In the genomic region with DNA sequence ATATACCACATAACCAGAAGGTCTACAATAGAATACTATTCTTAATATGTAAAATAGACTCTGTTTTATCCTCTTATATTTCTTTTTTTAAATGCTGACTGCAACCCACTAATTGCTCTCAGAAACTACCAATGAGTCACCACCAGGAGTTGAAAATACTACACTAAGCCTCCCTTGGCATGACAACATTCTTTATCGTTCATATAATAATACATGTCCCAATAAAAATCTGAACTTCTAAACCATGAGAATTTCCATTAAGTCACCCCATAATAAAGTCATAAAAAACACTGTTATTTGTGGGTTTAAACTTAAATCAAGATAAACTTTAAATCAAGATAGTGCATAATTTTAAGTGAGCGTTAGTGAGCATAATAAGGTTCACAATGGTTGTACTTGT, we compare ENCODE assay signal across 14 cellular contexts. TPM values are rescaled to one million over a fixed set of nuclear protein-coding genes. Genes with fewer than 3 reads are reported as not detected.
DNase-seq lines count a peak whose midpoint lies in the region; ATAC-seq, FAIRE-seq and TF ChIP-seq lines count a peak whose summit lies in the region.
"Had no signal": no experiment of that assay in that cellular context is flagged by ENCODE, and none has a peak within 500 bp of the region (broad histone marks: within the 10 kb centered on the region; RNA-seq: fewer than 3 reads in every experiment).

No MANE protein-coding gene starts in this region.

- no peak overlapping the region for H3K27ac ChIP-seq in CD8-positive, alpha-beta memory T cell (ENCODE audit: low read depth, low read length)
- H3K27ac ChIP-seq: suprapubic skin had no signal

- H3K36me3 ChIP-seq in CD8-positive, alpha-beta memory T cell (ENCODE audit: insufficient read depth, low read length), result no peaks in the 10 kb centered on the region
- H3K36me3 ChIP-seq: suprapubic skin had no signal

- ATAC-seq in HG03460 (IDR thresholded peaks at IDR 0.05; ENCODE audit: unreplicated experiment), result no peak

- no peaks in the 10 kb centered on the region for H3K9me3 Mint-ChIP-seq in CD8-positive, alpha-beta memory T cell
- H3K9me3 Mint-ChIP-seq: activated naive CD4-positive, alpha-beta T cell treated with anti-CD3 and anti-CD28 coated beads, Interleukin-2, amount 50 U/mL, for 24 hours; memory B cell had no signal

- peaks cover 4 to 17% (median 10%) of the 10 kb centered on the region in 3 donors for H3K36me3 Mint-ChIP-seq in CD8-positive, alpha-beta memory T cell

- FAIRE-seq in H54 (lab: Jason Lieb, UNC), result no peak

- H3K4me3 Mint-ChIP-seq in CD8-positive, alpha-beta memory T cell, result no peak overlapping the region
- H3K4me3 Mint-ChIP-seq: activated naive CD4-positive, alpha-beta T cell treated with anti-CD3 and anti-CD28 coated beads, Interleukin-2, amount 50 U/mL, for 24 hours; memory B cell had no signal

- peaks cover 16 to 20% (median 19%) of the 10 kb centered on the region in 3 donors for H3K4me1 Mint-ChIP-seq in CD8-positive, alpha-beta memory T cell

- POLR2A ChIA-PET in CD8-positive, alpha-beta memory T cell (lab: Charles Lee), result no interaction called here

- H3K27ac Mint-ChIP-seq in CD8-positive, alpha-beta memory T cell, result no peak overlapping the region
- H3K27ac Mint-ChIP-seq: activated naive CD4-positive, alpha-beta T cell treated with anti-CD3 and anti-CD28 coated beads, Interleukin-2, amount 50 U/mL, for 24 hours; memory B cell had no signal

- peaks cover 15% of the 10 kb centered on the region for H3K4me1 ChIP-seq in CD8-positive, alpha-beta memory T cell (ENCODE audit: insufficient read depth, low read length)

- H3K4me3 ChIP-seq in astrocyte of the cerebellum (ENCODE audit: low read depth, low read length), result no peak overlapping the region
- H3K4me3 ChIP-seq in CD8-positive, alpha-beta memory T cell (ENCODE audit: low read length), result no peak overlapping the region
- H3K4me3 ChIP-seq: suprapubic skin had no signal

- CTCF ChIA-PET in CD8-positive, alpha-beta memory T cell (lab: Charles Lee), result no interaction called here

- H3K27me3 Mint-ChIP-seq in CD8-positive, alpha-beta memory T cell, result peaks cover 0 to under 1% of the 10 kb centered on the region in 2 donors
- H3K27me3 Mint-ChIP-seq: activated naive CD4-positive, alpha-beta T cell treated with anti-CD3 and anti-CD28 coated beads, Interleukin-2, amount 50 U/mL, for 24 hours; memory B cell had no signal

- no peak for TF ChIP-seq POLR2A in H54 (IDR thresholded peaks at IDR 0.05; ENCODE audit: low read depth, low read length)

- no peaks in the 10 kb centered on the region for H3K27me3 ChIP-seq in CD8-positive, alpha-beta memory T cell (ENCODE audit: insufficient read depth, low read length, poor library complexity, severe bottlenecking)
- H3K27me3 ChIP-seq: suprapubic skin had no signal

- TF ChIP-seq CTCF in astrocyte of the cerebellum (IDR thresholded peaks at IDR 0.05; ENCODE audit: low read depth, low read length, missing control alignments), result peak; percentile 3

- in situ Hi-C loops in ACHN (cut with HindIII; ENCODE audit: low pct_ligation_motif_present, low pct_unique_long_range_greater_than_20kb, low sequenced_read_pairs), result no loop called here
- in situ Hi-C loops in astrocyte of the cerebellum (cut with HindIII; ENCODE audit: low sequenced_read_pairs), result no loop called here

- H3K9me3 ChIP-seq in CD8-positive, alpha-beta memory T cell (ENCODE audit: low read length), result no peaks in the 10 kb centered on the region
- H3K9me3 ChIP-seq: suprapubic skin had no signal

- peak; percentile 4 for DNase-seq in ACHN
- DNase-seq in H54 (ENCODE audit: insufficient read length, low spot score), result peak; percentile 12
- DNase-seq in astrocyte of the cerebellum (ENCODE audit: low read depth), result no peak
- peak; percentile 77 for DNase-seq in iris pigment epithelial cell (ENCODE audit: low read depth)
- DNase-seq in CD8-positive, alpha-beta memory T cell, result no peak
- DNase-seq in Kasumi-1 (lab: John Stamatoyannopoulos, UW), result no peak
- DNase-seq in activated CD4-positive, alpha-beta T cell treated with anti-CD3 and anti-CD28 coated beads for 4 hours, result no peak
- DNase-seq: erythroblast, NCI-H2227 treated with DMSO at 0.1 percent for 48 hours, nucleus accumbens had no signal

RNA-seq across cellular contexts. Expression of a gene that starts 4.2 kb away (rescaled TPM):
- 10 to 100 TPM in 1 of 2 experiments, 1 to 10 TPM in 1; 8.3 to 10.6 TPM for total RNA-seq in CD8-positive, alpha-beta memory T cell
- polyA plus RNA-seq in CD8-positive, alpha-beta memory T cell, result 8.5 TPM

Comparison
In these comparisons a context has a peak if more than half of its experiments do, and no peak if none do; other contexts are left out.
1. DNase-seq: peak in ACHN (single experiment), H54 (single experiment) and iris pigment epithelial cell (single experiment); none in astrocyte of the cerebellum (single experiment), CD8-positive, alpha-beta memory T cell (0 of 5), Kasumi-1 (0 of 2) and activated CD4-positive, alpha-beta T cell treated with anti-CD3 and anti-CD28 coated beads for 4 hours (0 of 2).